In the genomic region with DNA sequence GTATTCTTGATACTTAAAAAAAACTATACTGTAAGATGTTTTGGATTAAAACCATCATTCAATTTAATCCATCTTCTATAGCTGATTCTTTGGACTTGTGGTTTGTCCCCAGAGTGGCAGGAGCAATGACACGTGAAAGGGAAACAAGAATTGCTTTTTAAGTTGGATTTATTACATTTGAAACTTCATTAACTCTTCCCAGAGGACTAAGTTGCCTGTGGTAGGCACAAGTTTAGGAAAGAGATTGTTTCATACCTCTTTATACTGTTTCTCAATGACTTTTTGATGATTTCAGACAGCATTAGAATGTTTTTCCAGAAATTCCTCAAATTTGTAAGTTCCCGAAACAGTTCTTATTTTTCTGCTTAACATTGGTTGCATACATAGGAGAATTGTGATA, we compare ENCODE assay signal across 9 cellular contexts.
"Had no signal": no experiment of that assay in that cellular context is flagged by ENCODE, and none has a peak within 500 bp of the region (broad histone marks: within the 10 kb centered on the region; RNA-seq: fewer than 3 reads in every experiment).

No MANE protein-coding gene starts in this region.

- FAIRE-seq: H1, H54, HTR-8/SVneo, K562 had no signal

- H3K4me3 ChIP-seq: GM23338, K562 had no signal

- H3K4me2 ChIP-seq: GM23338 had no signal

- ATAC-seq: GM23338, K562 had no signal

- H2AFZ ChIP-seq: GM23338 had no signal

- DNase-seq: H9, HCEC 1CT, IMR-90, KG1 had no signal
